ENCODE assay signal across 1 cellular context in genomic region chr15:98012354-98012753, GRCh38.
TF ChIP-seq lines count a peak whose summit lies in the region.

No MANE protein-coding gene starts in this region.

TF ChIP-seq in HepG2, 621 proteins besides CTCF, POLR2A, EP300 and RAD21:
- TF ChIP-seq PHF8 (CRISPR knock-in tag; IDR thresholded peaks at IDR 0.05) (no peak), SRF (IDR thresholded peaks at IDR 0.05; ENCODE audit: low read depth, low read length) (no peak), ZNF124 (CRISPR knock-in tag; IDR thresholded peaks at IDR 0.05) (no peak), MED1 (CRISPR knock-in tag; IDR thresholded peaks at IDR 0.05) (no peak), DMAP1 (CRISPR knock-in tag; IDR thresholded peaks at IDR 0.05) (no peak), ZMAT3 (CRISPR knock-in tag; conservative IDR thresholded peaks at IDR 0.05) (no peak), POLR2G (IDR thresholded peaks at IDR 0.05; ENCODE audit: low read depth, low read length) (no peak), ZMYM2 (CRISPR knock-in tag; IDR thresholded peaks at IDR 0.05) (no peak), CBX1 (IDR thresholded peaks at IDR 0.05; ENCODE audit: low read depth) (no peak), ZFP82 (CRISPR knock-in tag; IDR thresholded peaks at IDR 0.05; ENCODE audit: borderline replicate concordance) (no peak), MBNL3 (CRISPR knock-in tag; conservative IDR thresholded peaks at IDR 0.05) (no peak), ZBTB37 (CRISPR knock-in tag; IDR thresholded peaks at IDR 0.05) (no peak), HES4 (CRISPR knock-in tag; IDR thresholded peaks at IDR 0.05; ENCODE audit: borderline replicate concordance) (no peak), ASH2L (IDR thresholded peaks at IDR 0.05; ENCODE audit: insufficient read length, low read depth, low read length) (no peak)
- TF ChIP-seq, protein P1, sequence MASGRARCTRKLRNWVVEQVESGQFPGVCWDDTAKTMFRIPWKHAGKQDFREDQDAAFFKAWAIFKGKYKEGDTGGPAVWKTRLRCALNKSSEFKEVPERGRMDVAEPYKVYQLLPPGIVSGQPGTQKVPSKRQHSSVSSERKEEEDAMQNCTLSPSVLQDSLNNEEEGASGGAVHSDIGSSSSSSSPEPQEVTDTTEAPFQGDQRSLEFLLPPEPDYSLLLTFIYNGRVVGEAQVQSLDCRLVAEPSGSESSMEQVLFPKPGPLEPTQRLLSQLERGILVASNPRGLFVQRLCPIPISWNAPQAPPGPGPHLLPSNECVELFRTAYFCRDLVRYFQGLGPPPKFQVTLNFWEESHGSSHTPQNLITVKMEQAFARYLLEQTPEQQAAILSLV (CRISPR knock-in tag; IDR thresholded peaks at IDR 0.05; ENCODE audit: borderline replicate concordance): no peak
- TF ChIP-seq, protein P2, sequence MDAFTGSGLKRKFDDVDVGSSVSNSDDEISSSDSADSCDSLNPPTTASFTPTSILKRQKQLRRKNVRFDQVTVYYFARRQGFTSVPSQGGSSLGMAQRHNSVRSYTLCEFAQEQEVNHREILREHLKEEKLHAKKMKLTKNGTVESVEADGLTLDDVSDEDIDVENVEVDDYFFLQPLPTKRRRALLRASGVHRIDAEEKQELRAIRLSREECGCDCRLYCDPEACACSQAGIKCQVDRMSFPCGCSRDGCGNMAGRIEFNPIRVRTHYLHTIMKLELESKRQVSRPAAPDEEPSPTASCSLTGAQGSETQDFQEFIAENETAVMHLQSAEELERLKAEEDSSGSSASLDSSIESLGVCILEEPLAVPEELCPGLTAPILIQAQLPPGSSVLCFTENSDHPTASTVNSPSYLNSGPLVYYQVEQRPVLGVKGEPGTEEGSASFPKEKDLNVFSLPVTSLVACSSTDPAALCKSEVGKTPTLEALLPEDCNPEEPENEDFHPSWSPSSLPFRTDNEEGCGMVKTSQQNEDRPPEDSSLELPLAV (CRISPR knock-in tag; conservative IDR thresholded peaks at IDR 0.05; ENCODE audit: low read depth): no peak
- TF ChIP-seq, protein P3, sequence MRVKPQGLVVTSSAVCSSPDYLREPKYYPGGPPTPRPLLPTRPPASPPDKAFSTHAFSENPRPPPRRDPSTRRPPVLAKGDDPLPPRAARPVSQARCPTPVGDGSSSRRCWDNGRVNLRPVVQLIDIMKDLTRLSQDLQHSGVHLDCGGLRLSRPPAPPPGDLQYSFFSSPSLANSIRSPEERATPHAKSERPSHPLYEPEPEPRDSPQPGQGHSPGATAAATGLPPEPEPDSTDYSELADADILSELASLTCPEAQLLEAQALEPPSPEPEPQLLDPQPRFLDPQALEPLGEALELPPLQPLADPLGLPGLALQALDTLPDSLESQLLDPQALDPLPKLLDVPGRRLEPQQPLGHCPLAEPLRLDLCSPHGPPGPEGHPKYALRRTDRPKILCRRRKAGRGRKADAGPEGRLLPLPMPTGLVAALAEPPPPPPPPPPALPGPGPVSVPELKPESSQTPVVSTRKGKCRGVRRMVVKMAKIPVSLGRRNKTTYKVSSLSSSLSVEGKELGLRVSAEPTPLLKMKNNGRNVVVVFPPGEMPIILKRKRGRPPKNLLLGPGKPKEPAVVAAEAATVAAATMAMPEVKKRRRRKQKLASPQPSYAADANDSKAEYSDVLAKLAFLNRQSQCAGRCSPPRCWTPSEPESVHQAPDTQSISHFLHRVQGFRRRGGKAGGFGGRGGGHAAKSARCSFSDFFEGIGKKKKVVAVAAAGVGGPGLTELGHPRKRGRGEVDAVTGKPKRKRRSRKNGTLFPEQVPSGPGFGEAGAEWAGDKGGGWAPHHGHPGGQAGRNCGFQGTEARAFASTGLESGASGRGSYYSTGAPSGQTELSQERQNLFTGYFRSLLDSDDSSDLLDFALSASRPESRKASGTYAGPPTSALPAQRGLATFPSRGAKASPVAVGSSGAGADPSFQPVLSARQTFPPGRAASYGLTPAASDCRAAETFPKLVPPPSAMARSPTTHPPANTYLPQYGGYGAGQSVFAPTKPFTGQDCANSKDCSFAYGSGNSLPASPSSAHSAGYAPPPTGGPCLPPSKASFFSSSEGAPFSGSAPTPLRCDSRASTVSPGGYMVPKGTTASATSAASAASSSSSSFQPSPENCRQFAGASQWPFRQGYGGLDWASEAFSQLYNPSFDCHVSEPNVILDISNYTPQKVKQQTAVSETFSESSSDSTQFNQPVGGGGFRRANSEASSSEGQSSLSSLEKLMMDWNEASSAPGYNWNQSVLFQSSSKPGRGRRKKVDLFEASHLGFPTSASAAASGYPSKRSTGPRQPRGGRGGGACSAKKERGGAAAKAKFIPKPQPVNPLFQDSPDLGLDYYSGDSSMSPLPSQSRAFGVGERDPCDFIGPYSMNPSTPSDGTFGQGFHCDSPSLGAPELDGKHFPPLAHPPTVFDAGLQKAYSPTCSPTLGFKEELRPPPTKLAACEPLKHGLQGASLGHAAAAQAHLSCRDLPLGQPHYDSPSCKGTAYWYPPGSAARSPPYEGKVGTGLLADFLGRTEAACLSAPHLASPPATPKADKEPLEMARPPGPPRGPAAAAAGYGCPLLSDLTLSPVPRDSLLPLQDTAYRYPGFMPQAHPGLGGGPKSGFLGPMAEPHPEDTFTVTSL (CRISPR knock-in tag; IDR thresholded peaks at IDR 0.05; ENCODE audit: borderline replicate concordance): no peak
